Comparison of ENCODE assay signal across 21 cellular contexts in the genomic region with DNA sequence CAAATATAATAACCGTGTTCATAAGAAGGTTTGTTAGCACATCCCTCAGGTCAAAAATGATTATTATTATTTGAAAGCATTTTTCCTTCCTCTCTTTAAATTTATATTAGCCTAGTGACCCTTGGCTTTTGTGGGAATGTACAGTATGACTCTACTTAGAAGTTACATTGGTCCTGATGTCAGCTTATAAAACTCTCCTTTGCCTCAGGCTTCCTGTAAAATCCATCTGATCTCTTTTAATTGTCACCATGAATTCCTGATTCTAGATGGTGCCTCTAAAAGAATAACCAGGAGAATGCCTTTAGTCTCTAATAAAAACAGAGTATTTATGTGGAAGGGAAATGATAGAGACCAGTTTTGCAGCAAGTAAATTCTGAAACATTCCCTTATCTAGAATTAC.
"Had no signal": no experiment of that assay in that cellular context is flagged by ENCODE, and none has a peak within 500 bp of the region (broad histone marks: within the 10 kb centered on the region; RNA-seq: fewer than 3 reads in every experiment).

No MANE protein-coding gene starts in this region.

- H3K4me3 Mint-ChIP-seq: activated CD8-positive, alpha-beta T cell treated with anti-CD3 and anti-CD28 coated beads for 36 hours; activated naive CD8-positive, alpha-beta T cell treated with anti-CD3 and anti-CD28 coated beads, Interleukin-2, amount 10 ng/mL, durations not matched to agents 7 days and 5 days; T-helper 1 cell treated with Interleukin-12 subunit alpha and Interleukin-12 subunit beta and Interleukin-4 antibody, amounts not matched to agents 30 μg/mL and 1 μg/mL, for 36 hours had no signal

- H3K4me3 ChIP-seq: adrenal gland, body of pancreas had no signal

- H3K36me3 Mint-ChIP-seq: activated naive CD8-positive, alpha-beta T cell treated with anti-CD3 and anti-CD28 coated beads, Interleukin-2, amount 10 ng/mL, durations not matched to agents 7 days and 5 days had no signal

- H3K4me1 Mint-ChIP-seq: activated naive CD8-positive, alpha-beta T cell treated with anti-CD3 and anti-CD28 coated beads, Interleukin-2, amount 10 ng/mL, durations not matched to agents 7 days and 5 days had no signal

- H3K27me3 Mint-ChIP-seq: activated CD8-positive, alpha-beta T cell treated with anti-CD3 and anti-CD28 coated beads for 36 hours; activated naive CD8-positive, alpha-beta T cell treated with anti-CD3 and anti-CD28 coated beads, Interleukin-2, amount 10 ng/mL, durations not matched to agents 7 days and 5 days had no signal

- DNase-seq: activated CD4-positive, alpha-beta T cell treated with anti-CD3 and anti-CD28 coated beads for 4 hours; activated CD8-positive, alpha-beta memory T cell treated with anti-CD3 and anti-CD28 coated beads, Interleukin-2, amount 50 U/mL, for 4 hours; activated CD8-positive, alpha-beta T cell treated with anti-CD3 and anti-CD28 coated beads for 36 hours; activated naive CD4-positive, alpha-beta T cell treated with anti-CD3 and anti-CD28 coated beads, Interleukin-2, amount 50 U/mL, for 16 hours; activated naive CD8-positive, alpha-beta T cell treated with anti-CD3 and anti-CD28 coated beads, Interleukin-2, amount 10 ng/mL, durations not matched to agents 7 days and 5 days; activated T-cell treated with anti-CD3 and anti-CD28 coated beads, Interleukin-2, amount 50 U/mL, for 1 hour; adrenal gland; aorta; body of pancreas; central memory CD4-positive, alpha-beta T cell; NCI-H1105 treated with DMSO at 0.1 percent for 48 hours; NCI-H1436 treated with DMSO at 0.1 percent for 48 hours; NCI-H187; NCI-H2081; NCI-H510A treated with DMSO at 0.1 percent for 48 hours; NCI-H69; NK-92 treated with Interleukin-12 subunit alpha and Interleukin-12 subunit beta, amount 100 ng/mL, for 24 hours; SIG-M5 had no signal

- ATAC-seq: activated CD4-positive, CD25-positive, alpha-beta regulatory T cell treated with anti-CD3 and anti-CD28 coated beads, Interleukin-2, amount 50 U/mL, for 24 hours; activated CD8-positive, alpha-beta T cell treated with anti-CD3 and anti-CD28 coated beads for 36 hours; body of pancreas had no signal

- H3K27ac Mint-ChIP-seq: activated CD8-positive, alpha-beta T cell treated with anti-CD3 and anti-CD28 coated beads for 36 hours; activated naive CD8-positive, alpha-beta T cell treated with anti-CD3 and anti-CD28 coated beads, Interleukin-2, amount 10 ng/mL, durations not matched to agents 7 days and 5 days; T-helper 1 cell treated with Interleukin-12 subunit alpha and Interleukin-12 subunit beta and Interleukin-4 antibody, amounts not matched to agents 30 μg/mL and 1 μg/mL, for 36 hours had no signal

- H3K27ac ChIP-seq: adrenal gland, body of pancreas, KMS-11 had no signal
